1 cellular context compared by ENCODE assay signal in genomic region chr1:16641159-16641975, GRCh38.
TF ChIP-seq lines count a peak whose summit lies in the region.
"Not testable (repeated sequence)": the region's sequence is repeated elsewhere in the genome, so short reads cannot be mapped to it uniquely, and the experiment has no call there.

No MANE protein-coding gene starts in this region.

TF ChIP-seq in HepG2, 621 proteins besides CTCF, POLR2A, EP300 and RAD21:
- peak; percentile 42; the same call in 1 of the 2 replicates for TF ChIP-seq RBFOX2 (IDR thresholded peaks at IDR 0.05; ENCODE audit: low read depth, low read length)
- 0 out of 2 replicates have a peak, but pooled peaks have one; percentile 6 for TF ChIP-seq BATF2 (CRISPR knock-in tag; IDR thresholded peaks at IDR 0.05)
- 0 out of 2 replicates have a peak, but pooled peaks have one; percentile 16 for TF ChIP-seq LCORL (IDR thresholded peaks at IDR 0.05)
- not testable (repeated sequence) for TF ChIP-seq LCORL (CRISPR knock-in tag; IDR thresholded peaks at IDR 0.05)
TF ChIP-seq in HepG2: peak in this region for 3; not testable (repeated sequence) for 618.
